In genomic region chr1:113692824-113693431, GRCh38 we compare ENCODE assay signal across 1 cellular context.
TF ChIP-seq lines count a peak whose summit lies in the region.

No MANE protein-coding gene starts in this region.

TF ChIP-seq in K562, 482 proteins besides CTCF, POLR2A, EP300 and RAD21 (continued from another document):
- TF ChIP-seq ARID1B (IDR thresholded peaks at IDR 0.05) (peak; percentile 86), PHB2 (IDR thresholded peaks at IDR 0.05; ENCODE audit: low read depth) (0 out of 2 replicates have a peak, but pooled peaks have one; percentile 39), TRIM24 (IDR thresholded peaks at IDR 0.05) (peak; percentile 46 to 66; a peak in 3 of 4 replicates), RBM22 (IDR thresholded peaks at IDR 0.05; ENCODE audit: low read depth, low read length, poor library complexity, severe bottlenecking) (no peak), ZNF324 (CRISPR knock-in tag; IDR thresholded peaks at IDR 0.05) (peak; percentile 74), RBM25 (IDR thresholded peaks at IDR 0.05; ENCODE audit: low read depth, low read length, severe bottlenecking) (peak; percentile 67), ZNF3 (CRISPR knock-in tag; IDR thresholded peaks at IDR 0.05) (peak; percentile 82), FOXK2 (conservative IDR thresholded peaks at IDR 0.05 in 1 of 2, IDR thresholded peaks at IDR 0.05 in 1 of 2; ENCODE audit: low read depth in 2 of 2) (0 out of 4 replicates have a peak, but pooled peaks of 1 of the 2 experiments have one; percentile 15), TCF3 (CRISPR knock-in tag; IDR thresholded peaks at IDR 0.05) (peak; percentile 72), POLR2AphosphoS5 (IDR thresholded peaks at IDR 0.05; ENCODE audit: control insufficient read depth, insufficient read depth, low read depth, low read length) (peak; percentile 41; the same call in 1 of the 2 replicates), ZNF764 (CRISPR knock-in tag; IDR thresholded peaks at IDR 0.05; ENCODE audit: low read depth) (no peak), SMARCE1 (IDR thresholded peaks at IDR 0.05) (0 out of 2 replicates have a peak, but pooled peaks have one; percentile 32), STAT5A (IDR thresholded peaks at IDR 0.05; ENCODE audit: borderline replicate concordance, low read length) (0 out of 2 replicates have a peak, but pooled peaks have one; percentile 23), SOX6 (IDR thresholded peaks at IDR 0.05) (0 out of 2 replicates have a peak, but pooled peaks have one; percentile 49), CBFA2T2 (conservative IDR thresholded peaks at IDR 0.05) (peak; percentile 81), ELF4 (CRISPR knock-in tag; IDR thresholded peaks at IDR 0.05) (peak; percentile 12; the same call in 1 of the 2 replicates), CREB1 (IDR thresholded peaks at IDR 0.05) (no peak), CREB1 (CRISPR knock-in tag; IDR thresholded peaks at IDR 0.05) (no peak), DPF2 (IDR thresholded peaks at IDR 0.05) (peak; percentile 69), NCOR1 (IDR thresholded peaks at IDR 0.05) (peak; percentile 75), SMARCC2 (IDR thresholded peaks at IDR 0.05; ENCODE audit: low read depth) (peak; percentile 54; the same call in 1 of the 2 replicates), TEAD4 (IDR thresholded peaks at IDR 0.05; ENCODE audit: low read length) (peak; percentile 66), TEAD4 (CRISPR knock-in tag; IDR thresholded peaks at IDR 0.05; ENCODE audit: borderline replicate concordance) (no peak), SMARCA4 (IDR thresholded peaks at IDR 0.05) (peak; percentile 63; the same call in 1 of the 2 replicates), ZFP36 (IDR thresholded peaks at IDR 0.05; ENCODE audit: low read depth, low read length, partially characterized antibody) (no peak), TAL1 (IDR thresholded peaks at IDR 0.05) (peak; percentile 84), GATA2 (CRISPR knock-in tag; IDR thresholded peaks at IDR 0.05) (peak; percentile 40; the same call in 1 of the 2 replicates)
